9 cellular contexts compared by ENCODE assay signal in the genomic region with DNA sequence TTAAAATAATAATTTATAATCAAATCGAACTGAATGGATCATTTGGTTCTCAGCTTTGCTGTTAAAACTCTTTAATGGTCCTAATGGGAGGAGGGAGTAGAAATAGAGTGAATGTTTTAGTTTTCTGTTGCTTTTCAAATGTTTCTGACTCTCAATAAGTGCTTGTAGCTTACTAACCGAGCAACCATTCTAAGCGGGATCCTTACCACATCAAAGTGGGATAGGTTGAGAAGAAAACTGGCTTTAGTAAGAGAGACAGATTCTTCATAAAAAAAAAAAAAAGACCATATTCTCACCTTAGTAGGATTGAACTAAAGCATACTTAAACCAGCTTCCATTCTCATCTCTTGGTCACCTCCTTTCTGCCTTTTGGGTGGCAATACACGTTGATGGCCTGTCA.
"Had no signal": no experiment of that assay in that cellular context is flagged by ENCODE, and none has a peak within 500 bp of the region (broad histone marks: within the 10 kb centered on the region; RNA-seq: fewer than 3 reads in every experiment).

No MANE protein-coding gene starts in this region.

- DNase-seq: GM23248, GOT3, H7, H9, HCEC 1CT, HFFc6 had no signal

- H3K4me1 ChIP-seq: HAP-1 had no signal

- H3K36me3 ChIP-seq: HAP-1 had no signal

- H3K9me3 ChIP-seq: HAP-1 had no signal

- H2AFZ ChIP-seq: GM23248, GM23338 had no signal

- ATAC-seq: HCT116 had no signal

- H3K9ac ChIP-seq: GM23248 had no signal

- H3K4me2 ChIP-seq: GM23338 had no signal

- H3K4me3 ChIP-seq: GM23248, GM23338, HAP-1 had no signal

- H3K27ac ChIP-seq: GM23248 had no signal
